Comparison of ENCODE assay signal across 16 cellular contexts in the genomic region with DNA sequence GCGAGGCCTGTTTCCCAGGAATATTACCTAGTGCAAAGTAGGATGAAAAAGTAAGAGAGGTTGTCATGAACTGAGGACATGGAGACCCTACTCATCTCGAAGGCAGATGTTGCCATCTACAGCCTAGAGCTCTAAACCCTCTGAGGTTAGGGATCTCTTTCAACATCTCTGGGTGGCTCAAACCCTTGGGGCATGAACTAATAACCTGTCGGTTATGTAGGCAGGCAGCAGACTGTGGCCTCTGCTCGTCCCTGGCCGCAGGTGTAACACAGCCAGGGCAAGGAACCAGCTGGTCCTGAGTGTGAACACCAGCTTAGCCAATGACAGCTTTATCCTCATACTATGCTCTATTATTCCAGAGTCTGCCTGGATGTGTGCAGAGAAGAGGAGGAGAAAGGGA. TPM values are rescaled to one million over a fixed set of nuclear protein-coding genes. Genes with fewer than 3 reads are reported as not detected.
DNase-seq lines count a peak whose midpoint lies in the region; ATAC-seq, FAIRE-seq and TF ChIP-seq lines count a peak whose summit lies in the region.
"Had no signal": no experiment of that assay in that cellular context is flagged by ENCODE, and none has a peak within 500 bp of the region (broad histone marks: within the 10 kb centered on the region; RNA-seq: fewer than 3 reads in every experiment).

No MANE protein-coding gene starts in this region.

- no TSS peak for BruUV-seq in IMR-90 (replicated peaks; lab: Mats Ljungman, UMichigan)
- BruUV-seq in GM12878 (replicated peaks; lab: Mats Ljungman, UMichigan), result no TSS peak

- H4K20me1 ChIP-seq in IMR-90 (ENCODE audit: insufficient read depth, low read length), result peaks cover 97% of the 10 kb centered on the region
- H4K20me1 ChIP-seq in GM12878 (ENCODE audit: control insufficient read depth, insufficient read depth), result peaks cover 6% of the 10 kb centered on the region; the same call in 1 of the 2 replicates
- peaks cover 91% of the 10 kb centered on the region for H4K20me1 ChIP-seq in osteoblast (ENCODE audit: insufficient read depth, low read length)

- RAD21 ChIA-PET in GM12878 (lab: Charles Lee; ENCODE audit: unreplicated experiment), result no interaction called here

- TF ChIP-seq POLR2A in IMR-90 (IDR thresholded peaks at IDR 0.05; ENCODE audit: low read depth, low read length) (no peak), GM12878 (IDR thresholded peaks at IDR 0.05; ENCODE audit: low read depth, low read length) (no peak)

- intact Hi-C loops in IMR-90 (cut with micrococcal nuclease) (no loop called here), GM12878 (cut with micrococcal nuclease; ENCODE audit: unreplicated experiment) (no loop called here)

- H3K27ac Mint-ChIP-seq in neural crest cell (ENCODE audit: unreplicated experiment), result peak overlapping the region; percentile 5

- no peak overlapping the region for H2BK15ac ChIP-seq in IMR-90 (ENCODE audit: low read depth, low read length)

- POLR2A ChIA-PET in IMR-90 (lab: Charles Lee; ENCODE audit: unreplicated experiment), result no interaction called here
- POLR2A ChIA-PET in GM12878 (lab: Charles Lee), result interaction anchor here (2.9 kb wide), 1 partner anchor 11 kb away, joined by 7 read pairs; no protein-coding TSS in a partner anchor

- H2BK20ac ChIP-seq in IMR-90 (ENCODE audit: low read depth, low read length), result no peak overlapping the region

- peaks cover 55% of the 10 kb centered on the region for H3K9me1 ChIP-seq in IMR-90 (ENCODE audit: insufficient read depth, low read length)

- no CpG with 5 or more reads among the region's 5 CpGs for WGBS in IMR-90 (ENCODE audit: extremely low coverage in 2 of 2, insufficient read length in 1 of 2), 2 experiments
- 36% methylated on average over 5 of the region's 5 CpGs for WGBS in GM12878 (ENCODE audit: insufficient coverage, insufficient replicate concordance, low lambda C conversion rate, missing lambda C conversion rate)

- H2BK5ac ChIP-seq in IMR-90 (ENCODE audit: low read depth, low read length, poor library complexity, severe bottlenecking), result no peak overlapping the region

- H3K18ac ChIP-seq in IMR-90 (ENCODE audit: low read depth, low read length), result no peak overlapping the region

- H2AFZ ChIP-seq in IMR-90 (replicated peaks; ENCODE audit: low read length, poor library complexity) (no peak overlapping the region), GM12878 (ENCODE audit: control insufficient read depth, low read depth, low read length) (no peak overlapping the region), osteoblast (ENCODE audit: low read length) (no peak overlapping the region)

- H3K4me3 Mint-ChIP-seq in neural crest cell, result no peak overlapping the region
- H3K4me3 Mint-ChIP-seq: activated T-cell treated with anti-CD3 and anti-CD28 coated beads, Interleukin-2, amount 50 U/mL, for 4 hours had no signal

- no peak overlapping the region for H3K14ac ChIP-seq in IMR-90 (replicated peaks; ENCODE audit: low read depth, low read length)

- TF ChIP-seq CTCF in IMR-90 (conservative IDR thresholded peaks at IDR 0.05; ENCODE audit: low read depth, low read length), result no peak
- TF ChIP-seq CTCF in GM12878 (IDR thresholded peaks at IDR 0.05 in 2 of 3, conservative IDR thresholded peaks at IDR 0.05 in 1 of 3; ENCODE audit: control insufficient read depth in 2 of 3, extremely low read depth in 1 of 3, insufficient read depth in 1 of 3, low read depth in 3 of 3, low read length in 3 of 3), result no peak
- no peak for TF ChIP-seq CTCF in neural crest cell (conservative IDR thresholded peaks at IDR 0.05)
- no peak for TF ChIP-seq CTCF in osteoblast (IDR thresholded peaks at IDR 0.05; ENCODE audit: extremely low read depth, low read depth, low read length)

- no peak overlapping the region for H3K56ac ChIP-seq in IMR-90 (ENCODE audit: extremely low read depth, insufficient read depth, low read length)

- H3K23ac ChIP-seq in IMR-90 (ENCODE audit: low read depth, low read length), result no peak overlapping the region

- DNase-seq in NCI-H2196 (lab: John Stamatoyannopoulos, UW; ENCODE audit: unreplicated experiment) (peak; percentile 22), NCI-H2196 treated with DMSO at 0.1 percent for 48 hours (lab: John Stamatoyannopoulos, UW; ENCODE audit: unreplicated experiment) (no peak), IMR-90 (no peak), GM12878 (ENCODE audit: low read depth, low spot score) (no peak), neural crest cell (ENCODE audit: low read depth, low spot score) (no peak), osteoblast (ENCODE audit: insufficient read length, low spot score, missing footprints) (no peak), DMS79 treated with DMSO at 0.1 percent for 48 hours (lab: John Stamatoyannopoulos, UW) (no peak)
- DNase-seq: 8988T; activated T-cell treated with anti-CD3 and anti-CD28 coated beads, Interleukin-2, amount 50 U/mL, for 4 hours; DMS 273 treated with DMSO at 0.1 percent for 48 hours; kidney; NCI-H1436 treated with DMSO at 0.1 percent for 48 hours; NCI-H69 had no signal

- in situ Hi-C loops in IMR-90 (cut with MboI; ENCODE audit: low sequenced_read_pairs) (no loop called here), GM12878 (cut with MboI) (no loop called here)

- H2BK120ac ChIP-seq in IMR-90 (ENCODE audit: low read depth, low read length), result no peak overlapping the region

- H3K9me3 ChIP-seq in IMR-90 (ENCODE audit: control insufficient read depth, insufficient read depth, low read length), result no peaks in the 10 kb centered on the region
- no peaks in the 10 kb centered on the region for H3K9me3 ChIP-seq in GM12878 (replicated peaks; ENCODE audit: control insufficient read depth, insufficient read depth, low read length)
- H3K9me3 ChIP-seq in osteoblast (ENCODE audit: low read depth, low read length), result no peaks in the 10 kb centered on the region

- no peak for TF ChIP-seq EP300 in GM12878 (IDR thresholded peaks at IDR 0.05; ENCODE audit: borderline replicate concordance in 1 of 2, control insufficient read depth in 1 of 2, low read depth in 2 of 2, low read length in 2 of 2)

- no peak for FAIRE-seq in GM12878 (lab: Jason Lieb, UNC)
- FAIRE-seq: bronchial epithelial cell, kidney had no signal

- dilution Hi-C loops in IMR-90 (cut with HindIII; ENCODE audit: low sequenced_read_pairs, unreplicated experiment), result no loop called here

- peaks cover 10 to 89% of the 10 kb centered on the region in 2 experiments; a peak in 3 of 4 replicates for H3K79me1 ChIP-seq in IMR-90 (ENCODE audit: low read depth in 1 of 2, low read length in 2 of 2)

- no peak overlapping the region for H3K4me2 ChIP-seq in IMR-90 (ENCODE audit: low read depth, low read length)
- no peak overlapping the region for H3K4me2 ChIP-seq in GM12878 (ENCODE audit: control insufficient read depth, insufficient read depth)
- no peak overlapping the region for H3K4me2 ChIP-seq in osteoblast (ENCODE audit: insufficient read depth, low read length)

- H3K27me3 ChIP-seq in IMR-90 (ENCODE audit: control insufficient read depth, insufficient read depth, low read length), result no peaks in the 10 kb centered on the region
- H3K27me3 ChIP-seq in GM12878 (replicated peaks in 1 of 2; ENCODE audit: control insufficient read depth in 2 of 2, insufficient read depth in 2 of 2, low read length in 1 of 2), result no peaks in the 10 kb centered on the region
- no peaks in the 10 kb centered on the region for H3K27me3 ChIP-seq in osteoblast (ENCODE audit: insufficient read depth, low read length)

- peaks cover 2% of the 10 kb centered on the region for H3K36me3 Mint-ChIP-seq in neural crest cell (ENCODE audit: low read depth)

- no peak overlapping the region for H3K9ac ChIP-seq in IMR-90 (ENCODE audit: low read depth, low read length)
- H3K9ac ChIP-seq in GM12878 (ENCODE audit: control insufficient read depth, insufficient read depth, low read length), result no peak overlapping the region

- peak overlapping the region; percentile 26 for H2AK9ac ChIP-seq in IMR-90 (replicated peaks; ENCODE audit: low read depth, low read length, poor library complexity)

- CTCF ChIA-PET in IMR-90 (lab: Yijun Ruan, JAX) (no interaction called here), GM12878 (lab: Yijun Ruan, JAX) (no interaction called here)

- no peak overlapping the region for H4K5ac ChIP-seq in IMR-90 (ENCODE audit: low read depth, low read length)

- ATAC-seq in IMR-90 (ENCODE audit: low read depth), result no peak
- no peak for ATAC-seq in GM12878
- no peak for ATAC-seq in GM18858 (IDR thresholded peaks at IDR 0.05; ENCODE audit: unreplicated experiment)
- ATAC-seq: activated T-cell treated with anti-CD3 and anti-CD28 coated beads, Interleukin-2, amount 50 U/mL, for 4 hours had no signal

- no peak overlapping the region for H3K4ac ChIP-seq in IMR-90 (ENCODE audit: low read depth, low read length)

- H3K27me3 Mint-ChIP-seq in neural crest cell (ENCODE audit: low read depth), result no peaks in the 10 kb centered on the region

- peaks cover 38% of the 10 kb centered on the region for H3K4me1 Mint-ChIP-seq in neural crest cell

- H3K4me1 ChIP-seq in IMR-90 (ENCODE audit: control insufficient read depth, insufficient read depth, low read length), result peaks cover 36% of the 10 kb centered on the region
- peaks cover 38% of the 10 kb centered on the region for H3K4me1 ChIP-seq in GM12878 (ENCODE audit: control insufficient read depth, insufficient read depth, low read length)
- peaks cover 18% of the 10 kb centered on the region for H3K4me1 ChIP-seq in osteoblast (ENCODE audit: insufficient read depth, low read length)

- peaks cover 91% of the 10 kb centered on the region for H3K79me2 ChIP-seq in GM12878 (ENCODE audit: control insufficient read depth, insufficient read depth, low read length)
- peaks cover 96% of the 10 kb centered on the region for H3K79me2 ChIP-seq in osteoblast (ENCODE audit: insufficient read depth, low read length)

- H3K36me3 ChIP-seq in IMR-90 (ENCODE audit: control insufficient read depth, insufficient read depth, low read length) (peaks cover 14% of the 10 kb centered on the region), GM12878 (ENCODE audit: control insufficient read depth in 2 of 2, insufficient read depth in 2 of 2, low read length in 1 of 2) (peaks cover 7 to 17% of the 10 kb centered on the region in 2 experiments), osteoblast (ENCODE audit: insufficient read depth, low read length) (peaks cover 21% of the 10 kb centered on the region)

- SMC1A ChIA-PET in GM12878 (lab: Charles Lee; ENCODE audit: uncharacterized antibody, unreplicated experiment), result interaction anchor here (1.5 to 6.2 kb wide), 2 partner anchors 8 to 9 kb away, joined by 4 to 61 read pairs; no protein-coding TSS in a partner anchor

- TF ChIP-seq RAD21 in IMR-90 (IDR thresholded peaks at IDR 0.05; ENCODE audit: low read length), result no peak
- no peak for TF ChIP-seq RAD21 in GM12878 (IDR thresholded peaks at IDR 0.05; ENCODE audit: insufficient read depth, low read depth, low read length)

- H3K9me3 Mint-ChIP-seq in neural crest cell, result no peaks in the 10 kb centered on the region
- H3K9me3 Mint-ChIP-seq: activated T-cell treated with anti-CD3 and anti-CD28 coated beads, Interleukin-2, amount 50 U/mL, for 4 hours had no signal

- H2AK5ac ChIP-seq in IMR-90 (ENCODE audit: low read depth, low read length), result no peak overlapping the region

- H4K91ac ChIP-seq in IMR-90 (ENCODE audit: insufficient read depth, low read depth, low read length), result no peak overlapping the region

- H3K4me3 ChIP-seq in IMR-90 (ENCODE audit: insufficient read depth, low read depth, low read length) (no peak overlapping the region), GM12878 (no peak overlapping the region), osteoblast (ENCODE audit: insufficient read depth, low read length) (no peak overlapping the region)
- H3K4me3 ChIP-seq: skin epidermis had no signal

- H3K27ac ChIP-seq in IMR-90 (ENCODE audit: insufficient read depth, low read length) (no peak overlapping the region), GM12878 (ENCODE audit: control insufficient read depth, insufficient read depth) (no peak overlapping the region), osteoblast (ENCODE audit: low read depth, low read length) (no peak overlapping the region)

- no peak overlapping the region for H4K8ac ChIP-seq in IMR-90 (ENCODE audit: low read depth in 2 of 2, low read length in 2 of 2)

RNA-seq across cellular contexts. Expression of a gene that starts 13.2 kb away (rescaled TPM):
- 180 and 216 TPM in 2 replicates for total RNA-seq in IMR-90 (2012; rRNA removed)
- 271 and 304 TPM in 2 replicates for polyA plus RNA-seq in IMR-90 (2012; rRNA removed)
- 189 and 234 TPM in 2 replicates for polyA plus RNA-seq in IMR-90 (2012; cell fraction: cytosol; rRNA removed)
- 74.4 and 139 TPM in 2 replicates for polyA plus RNA-seq in IMR-90 (2012; cell fraction: nucleus; rRNA removed; ENCODE audit: low replicate concordance)
- total RNA-seq in GM12878 (2013; cell fraction: nucleolus; rRNA removed), result 49.2 and 56.8 TPM in 2 replicates
- 88.3 and 104 TPM in 2 replicates for total RNA-seq in GM12878 (2014; rRNA removed)
- 204 TPM in 2 replicates for total RNA-seq in GM12878 (2014; rRNA removed; fragmentation: Illumina TruSeq; extraction: Trizol)
- 393 and 404 TPM in 2 replicates for total RNA-seq in GM12878 (2021)
- 244 TPM for polyA plus RNA-seq in GM12878 (2011; ENCODE audit: low read depth)
- 138 and 184 TPM in 2 replicates for polyA plus RNA-seq in GM12878 (2011; rRNA removed)
- polyA plus RNA-seq in GM12878 (2011; cell fraction: cytosol; rRNA removed), result 228 and 231 TPM in 2 replicates
- 101 and 110 TPM in 2 replicates for polyA plus RNA-seq in GM12878 (2011; cell fraction: nucleus; rRNA removed)
- polyA plus RNA-seq in GM12878 (2012), result 287 and 325 TPM in 2 replicates
- 409 and 454 TPM in 2 replicates for polyA plus RNA-seq in GM12878 (2014; fragmentation: Illumina TruSeq; extraction: Trizol)
- polyA plus RNA-seq in GM12878 (2014; fragmentation: Nextera tagmentation; extraction: Ambion mirVana), result 100 to 1,000 TPM; 121 to 147 TPM
- 198 and 222 TPM in 2 replicates for polyA plus RNA-seq in GM12878 (2014; rRNA removed)
- polyA plus RNA-seq in GM12878 (2016; fragmentation: Nextera tagmentation; extraction: Ambion mirVana), result 100 to 1,000 TPM; 324 to 365 TPM
- 105 and 120 TPM in 2 replicates for polyA minus RNA-seq in GM12878 (2011; rRNA and poly(A)+ RNA removed)
- 57.6 and 63.5 TPM in 2 replicates for polyA minus RNA-seq in GM12878 (2011; cell fraction: cytosol; rRNA and poly(A)+ RNA removed)
- polyA minus RNA-seq in GM12878 (2011; cell fraction: nucleus; rRNA and poly(A)+ RNA removed), result 19.3 and 32.2 TPM in 2 replicates
- total RNA-seq in neural crest cell, result 256 and 257 TPM in 2 replicates
- total RNA-seq in osteoblast, result 217 and 224 TPM in 2 replicates
